Comparison of ENCODE assay signal across 1 cellular context in the genomic region with DNA sequence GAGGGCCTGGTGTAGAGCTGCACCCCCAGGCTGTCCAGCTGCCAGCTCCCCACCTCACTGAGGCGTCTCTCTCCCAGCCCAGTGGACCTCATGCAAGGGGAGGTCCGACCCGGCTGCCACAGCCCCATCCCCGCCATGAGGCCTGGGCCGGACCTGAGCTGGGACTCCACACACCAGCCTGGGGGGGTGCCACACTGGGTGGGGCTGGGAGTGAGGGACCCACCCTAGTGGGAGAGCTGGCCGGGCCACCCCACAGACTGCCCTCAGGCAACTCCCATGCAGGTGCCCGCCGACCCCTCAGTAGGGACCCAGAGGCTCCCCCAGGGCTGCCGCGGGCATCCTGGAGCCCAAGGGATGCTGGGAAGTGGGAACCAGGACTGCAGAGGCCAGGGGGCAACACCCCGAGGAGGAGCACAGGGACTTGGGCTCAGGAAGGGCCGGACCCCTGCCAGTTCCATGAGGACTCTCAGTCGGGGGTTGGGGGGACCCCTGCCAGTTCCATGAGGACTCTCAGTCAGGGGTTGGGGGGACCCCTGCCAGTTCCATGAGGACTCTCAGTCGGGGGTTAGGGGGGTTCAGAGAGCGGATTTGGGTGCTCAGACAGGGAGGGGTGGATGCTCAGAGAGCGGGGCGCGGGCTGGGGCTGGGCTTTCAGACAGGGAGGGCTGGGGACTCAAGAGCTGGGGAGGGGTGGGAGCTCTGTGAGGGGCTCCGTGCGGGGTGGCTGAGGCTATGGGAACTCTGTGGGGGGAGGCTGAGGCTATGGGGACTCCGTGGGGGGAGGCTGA.
TF ChIP-seq lines count a peak whose summit lies in the region.

No MANE protein-coding gene starts in this region.

TF ChIP-seq in HepG2, 621 proteins besides CTCF, POLR2A, EP300 and RAD21:
- TF ChIP-seq MBD4 (IDR thresholded peaks at IDR 0.05; ENCODE audit: borderline replicate concordance, low read length), result no peak
- TF ChIP-seq, protein P1, sequence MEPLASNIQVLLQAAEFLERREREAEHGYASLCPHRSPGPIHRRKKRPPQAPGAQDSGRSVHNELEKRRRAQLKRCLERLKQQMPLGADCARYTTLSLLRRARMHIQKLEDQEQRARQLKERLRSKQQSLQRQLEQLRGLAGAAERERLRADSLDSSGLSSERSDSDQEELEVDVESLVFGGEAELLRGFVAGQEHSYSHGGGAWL (CRISPR knock-in tag; IDR thresholded peaks at IDR 0.05), result no peak
- no peak for TF ChIP-seq TBX3 (IDR thresholded peaks at IDR 0.05; ENCODE audit: borderline replicate concordance)
- TF ChIP-seq NONO (IDR thresholded peaks at IDR 0.05), result no peak
- TF ChIP-seq NONO (CRISPR knock-in tag; conservative IDR thresholded peaks at IDR 0.05), result no peak
- no peak for TF ChIP-seq BCL6 (CRISPR knock-in tag; IDR thresholded peaks at IDR 0.05)
- TF ChIP-seq, protein P2, sequence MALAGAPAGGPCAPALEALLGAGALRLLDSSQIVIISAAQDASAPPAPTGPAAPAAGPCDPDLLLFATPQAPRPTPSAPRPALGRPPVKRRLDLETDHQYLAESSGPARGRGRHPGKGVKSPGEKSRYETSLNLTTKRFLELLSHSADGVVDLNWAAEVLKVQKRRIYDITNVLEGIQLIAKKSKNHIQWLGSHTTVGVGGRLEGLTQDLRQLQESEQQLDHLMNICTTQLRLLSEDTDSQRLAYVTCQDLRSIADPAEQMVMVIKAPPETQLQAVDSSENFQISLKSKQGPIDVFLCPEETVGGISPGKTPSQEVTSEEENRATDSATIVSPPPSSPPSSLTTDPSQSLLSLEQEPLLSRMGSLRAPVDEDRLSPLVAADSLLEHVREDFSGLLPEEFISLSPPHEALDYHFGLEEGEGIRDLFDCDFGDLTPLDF (CRISPR knock-in tag; IDR thresholded peaks at IDR 0.05), result no peak
- no peak for TF ChIP-seq HOXD1 (CRISPR knock-in tag; IDR thresholded peaks at IDR 0.05)
- no peak for TF ChIP-seq ZNF382 (CRISPR knock-in tag; IDR thresholded peaks at IDR 0.05; ENCODE audit: borderline replicate concordance)
- TF ChIP-seq TSC22D2 (CRISPR knock-in tag; IDR thresholded peaks at IDR 0.05; ENCODE audit: borderline replicate concordance), result no peak
- TF ChIP-seq ZNF780A (CRISPR knock-in tag; IDR thresholded peaks at IDR 0.05), result no peak
- no peak for TF ChIP-seq EED (CRISPR knock-in tag; IDR thresholded peaks at IDR 0.05)
- TF ChIP-seq SMAD9 (CRISPR knock-in tag; IDR thresholded peaks at IDR 0.05), result no peak
- no peak for TF ChIP-seq SIN3A (IDR thresholded peaks at IDR 0.05; ENCODE audit: borderline replicate concordance, low read depth, low read length)
